Comparison of ENCODE assay signal across 2 cellular contexts in the genomic region with DNA sequence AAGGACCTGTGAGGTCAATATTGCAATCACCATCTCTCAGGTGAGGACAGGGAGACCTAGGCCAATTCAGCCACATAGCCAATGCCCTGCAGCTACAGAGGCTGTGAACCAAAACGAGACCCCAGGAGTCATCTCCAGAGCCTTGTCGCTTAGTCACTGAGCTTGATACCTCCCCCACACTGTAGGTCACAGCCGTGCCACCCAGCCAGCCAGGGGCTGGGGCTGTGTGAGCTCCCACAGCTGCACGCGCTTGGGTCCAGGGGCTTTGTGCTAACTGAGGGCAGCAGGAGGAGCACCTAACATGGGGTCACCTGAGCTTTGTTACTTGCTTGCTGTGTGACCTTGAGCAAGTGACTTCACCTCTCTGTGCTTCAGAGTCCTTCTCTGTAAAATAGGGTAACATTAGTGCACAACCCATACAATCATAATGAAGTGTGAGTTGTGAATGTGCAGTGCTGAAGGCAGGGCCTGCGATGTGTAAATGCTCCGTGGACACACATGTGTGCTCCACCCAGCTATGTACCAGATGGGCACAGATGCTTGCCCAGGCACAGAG.
A peak's percentile ranks its signal among the peaks of the same experiment; 100 is the strongest.
TF ChIP-seq lines count a peak whose summit lies in the region.

No MANE protein-coding gene starts in this region.

TF ChIP-seq in HEK293, 187 proteins besides CTCF, POLR2A, EP300 and RAD21:
- no peak for TF ChIP-seq SP2 (tag by site-specific recombination; IDR thresholded peaks at IDR 0.05)
- no peak for TF ChIP-seq ZNF701 (tag by site-specific recombination; IDR thresholded peaks at IDR 0.05)
- no peak for TF ChIP-seq SCRT1 (tag by site-specific recombination; IDR thresholded peaks at IDR 0.05; ENCODE audit: borderline replicate concordance)
- no peak for TF ChIP-seq ZNF37A (tag by site-specific recombination; IDR thresholded peaks at IDR 0.05)
- TF ChIP-seq ZNF571 (tag by site-specific recombination; IDR thresholded peaks at IDR 0.05): no peak
- no peak for TF ChIP-seq ZNF830 (tag by site-specific recombination; IDR thresholded peaks at IDR 0.05; ENCODE audit: low read depth)
- TF ChIP-seq ZFP41 (tag by site-specific recombination; IDR thresholded peaks at IDR 0.05; ENCODE audit: borderline replicate concordance): no peak
- TF ChIP-seq ZNF549 (tag by site-specific recombination; IDR thresholded peaks at IDR 0.05): no peak
- TF ChIP-seq ZNF768 (tag by site-specific recombination; IDR thresholded peaks at IDR 0.05): peak; percentile 85

TF ChIP-seq in H1, 55 proteins besides CTCF, POLR2A, EP300 and RAD21:
- TF ChIP-seq TAF1 (IDR thresholded peaks at IDR 0.05; ENCODE audit: low read depth, low read length): no peak
- TF ChIP-seq SP4 (IDR thresholded peaks at IDR 0.05; ENCODE audit: low read length): no peak
- TF ChIP-seq TAF7 (optimal IDR thresholded peaks at IDR 0.05; ENCODE audit: borderline replicate concordance, low read depth, low read length): no peak
- TF ChIP-seq HDAC6 (IDR thresholded peaks at IDR 0.05; ENCODE audit: low read depth, low read length): no peak
- no peak for TF ChIP-seq RNF2 (IDR thresholded peaks at IDR 0.05; ENCODE audit: borderline replicate concordance, low read depth, low read length, missing control alignments, poor library complexity, severe bottlenecking)
- no peak for TF ChIP-seq EGR1 (IDR thresholded peaks at IDR 0.05; ENCODE audit: borderline replicate concordance, low read depth, low read length)
- TF ChIP-seq POU5F1 (IDR thresholded peaks at IDR 0.05; ENCODE audit: low read depth, low read length): no peak
- no peak for TF ChIP-seq NANOG (IDR thresholded peaks at IDR 0.05; ENCODE audit: insufficient read depth, low read depth, low read length, poor library complexity, severe bottlenecking)
TF ChIP-seq in H1: peak in this region for 0.
